In the genomic region with DNA sequence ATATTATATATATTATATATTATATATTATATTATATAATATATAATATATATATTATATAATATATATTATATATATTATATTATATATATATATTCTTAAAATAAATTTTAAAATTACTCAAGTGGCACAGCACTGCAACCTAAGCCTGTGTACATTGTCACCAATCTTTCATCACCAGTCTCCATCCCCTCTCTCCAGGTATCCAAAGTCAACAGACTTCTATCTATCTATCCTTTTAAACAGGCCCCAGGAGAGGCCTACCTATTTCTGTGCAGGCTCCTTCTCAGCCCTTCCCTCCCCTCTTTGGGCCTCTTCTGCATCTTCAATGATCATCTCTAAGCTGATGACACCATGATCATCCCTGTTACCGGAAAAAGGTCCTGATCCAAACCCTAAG, we compare ENCODE assay signal across 22 cellular contexts.
DNase-seq lines count a peak whose midpoint lies in the region; ATAC-seq lines count a peak whose summit lies in the region.
"Had no signal": no experiment of that assay in that cellular context is flagged by ENCODE, and none has a peak within 500 bp of the region (broad histone marks: within the 10 kb centered on the region; RNA-seq: fewer than 3 reads in every experiment).

No MANE protein-coding gene starts in this region.

- no peak overlapping the region for H3K27ac Mint-ChIP-seq in stimulated activated naive CD8-positive, alpha-beta T cell treated with anti-CD3 and anti-CD28 coated beads, Interleukin-15, amount 100 ng/mL, for 72 hours
- H3K27ac Mint-ChIP-seq in activated naive CD8-positive, alpha-beta T cell treated with anti-CD3 and anti-CD28 coated beads, Interleukin-2, amount 50 U/mL, for 24 hours: no peak overlapping the region
- H3K27ac Mint-ChIP-seq: CD4-positive, alpha-beta T cell; IgD-negative memory B cell had no signal

- no peaks in the 10 kb centered on the region for H3K27me3 Mint-ChIP-seq in stimulated activated naive CD8-positive, alpha-beta T cell treated with anti-CD3 and anti-CD28 coated beads, Interleukin-15, amount 100 ng/mL, for 72 hours
- no peaks in the 10 kb centered on the region for H3K27me3 Mint-ChIP-seq in activated naive CD8-positive, alpha-beta T cell treated with anti-CD3 and anti-CD28 coated beads, Interleukin-2, amount 50 U/mL, for 24 hours
- H3K27me3 Mint-ChIP-seq: CD4-positive, alpha-beta T cell had no signal

- H3K9me3 Mint-ChIP-seq in stimulated activated naive CD8-positive, alpha-beta T cell treated with anti-CD3 and anti-CD28 coated beads, Interleukin-15, amount 100 ng/mL, for 72 hours: peaks cover 5 to 9% of the 10 kb centered on the region in 2 donors
- peaks cover 7% of the 10 kb centered on the region for H3K9me3 Mint-ChIP-seq in activated naive CD8-positive, alpha-beta T cell treated with anti-CD3 and anti-CD28 coated beads, Interleukin-2, amount 50 U/mL, for 24 hours

- H3K4me1 Mint-ChIP-seq in stimulated activated naive CD8-positive, alpha-beta T cell treated with anti-CD3 and anti-CD28 coated beads, Interleukin-15, amount 100 ng/mL, for 72 hours: peaks cover 10% of the 10 kb centered on the region
- no peaks in the 10 kb centered on the region for H3K4me1 Mint-ChIP-seq in activated naive CD8-positive, alpha-beta T cell treated with anti-CD3 and anti-CD28 coated beads, Interleukin-2, amount 50 U/mL, for 24 hours

- ATAC-seq in stimulated activated naive CD8-positive, alpha-beta T cell treated with anti-CD3 and anti-CD28 coated beads, Interleukin-15, amount 100 ng/mL, for 72 hours: peak; percentile 55
- ATAC-seq in stimulated activated naive CD8-positive, alpha-beta T cell treated with anti-CD3 and anti-CD28 coated beads, Interleukin-15, Interleukin-2, amounts not matched to agents 100 U/mL and 50 U/mL, for 24 hours: no peak
- ATAC-seq in activated naive CD8-positive, alpha-beta T cell treated with anti-CD3 and anti-CD28 coated beads, Interleukin-2, amount 50 U/mL, for 24 hours: peak; percentile 55

- H3K4me3 Mint-ChIP-seq in stimulated activated naive CD8-positive, alpha-beta T cell treated with anti-CD3 and anti-CD28 coated beads, Interleukin-15, amount 100 ng/mL, for 72 hours: no peak overlapping the region
- no peak overlapping the region for H3K4me3 Mint-ChIP-seq in activated naive CD8-positive, alpha-beta T cell treated with anti-CD3 and anti-CD28 coated beads, Interleukin-2, amount 50 U/mL, for 24 hours
- H3K4me3 Mint-ChIP-seq: CD4-positive, alpha-beta T cell had no signal

- H3K36me3 Mint-ChIP-seq in activated naive CD8-positive, alpha-beta T cell treated with anti-CD3 and anti-CD28 coated beads, Interleukin-2, amount 50 U/mL, for 24 hours (ENCODE audit: low read depth): peaks cover 2% of the 10 kb centered on the region

- peak; percentile 48 for DNase-seq in NCI-H82 (lab: John Stamatoyannopoulos, UW)
- no peak for DNase-seq in NCI-H82 treated with DMSO at 0.1 percent for 48 hours (lab: John Stamatoyannopoulos, UW; ENCODE audit: unreplicated experiment)
- no peak for DNase-seq in stimulated activated naive CD8-positive, alpha-beta T cell treated with anti-CD3 and anti-CD28 coated beads, Interleukin-15, amount 100 ng/mL, for 72 hours
- no peak for DNase-seq in stimulated activated naive CD8-positive, alpha-beta T cell treated with anti-CD3 and anti-CD28 coated beads, Interleukin-15, Interleukin-2, amounts not matched to agents 100 U/mL and 50 U/mL, for 24 hours
- no peak for DNase-seq in activated naive CD8-positive, alpha-beta T cell treated with anti-CD3 and anti-CD28 coated beads, Interleukin-2, amount 50 U/mL, for 24 hours
- DNase-seq in stimulated activated CD4-positive, alpha-beta T cell treated with anti-CD3 and anti-CD28 coated beads, Interleukin-15, amount 100 ng/mL, for 24 hours: no peak
- no peak for DNase-seq in NCI-H345 treated with DMSO at 0.1 percent for 48 hours (lab: John Stamatoyannopoulos, UW; ENCODE audit: unreplicated experiment)
- DNase-seq in stimulated activated CD4-positive, alpha-beta T cell treated with anti-CD3 and anti-CD28 coated beads, Interleukin-2, amount 100 ng/mL, for 48 hours: no peak
- DNase-seq: AML-193; CD4-positive, alpha-beta T cell; GM23248; H7; NCI-H1105 treated with DMSO at 0.1 percent for 48 hours; NCI-H146; NCI-H2029 treated with DMSO at 0.1 percent for 48 hours; NCI-H2171; NCI-H226; NCI-H510A treated with DMSO at 0.1 percent for 48 hours; OCI-M1; Peyer's patch; SHP77 treated with DMSO at 0.1 percent for 48 hours had no signal
